Comparison of ENCODE assay signal across 19 cellular contexts in genomic region chr10:59985639-59986038, GRCh38.
DNase-seq lines count a peak whose midpoint lies in the region; ATAC-seq and TF ChIP-seq lines count a peak whose summit lies in the region.
"Had no signal": no experiment of that assay in that cellular context is flagged by ENCODE, and none has a peak within 500 bp of the region (broad histone marks: within the 10 kb centered on the region; RNA-seq: fewer than 3 reads in every experiment).

No MANE protein-coding gene starts in this region.

- no peak for TF ChIP-seq CTCF in mammary epithelial cell (conservative IDR thresholded peaks at IDR 0.05 in 1 of 2, IDR thresholded peaks at IDR 0.05 in 1 of 2; ENCODE audit: extremely low read depth in 1 of 2, insufficient read depth in 1 of 2, low read depth in 1 of 2, low read length in 2 of 2)
- TF ChIP-seq CTCF in MCF 10A (IDR thresholded peaks at IDR 0.05; ENCODE audit: unreplicated experiment): no peak
- no peak for TF ChIP-seq CTCF in RWPE2 (IDR thresholded peaks at IDR 0.05; ENCODE audit: poor library complexity, severe bottlenecking)
- TF ChIP-seq CTCF in foreskin keratinocyte (conservative IDR thresholded peaks at IDR 0.05): no peak
- TF ChIP-seq CTCF in heart right ventricle (IDR thresholded peaks at IDR 0.05): no peak

- peak overlapping the region; percentile 75 for H2AFZ ChIP-seq in mammary epithelial cell (ENCODE audit: low read depth, low read length)

- H3K9ac ChIP-seq in mammary epithelial cell (ENCODE audit: insufficient read depth, low read length): no peak overlapping the region
- H3K9ac ChIP-seq: BLaER1 had no signal

- no peaks in the 10 kb centered on the region for H3K27me3 Mint-ChIP-seq in MCF 10A (ENCODE audit: insufficient read depth, unreplicated experiment)

- H3K9me3 ChIP-seq in mammary epithelial cell (replicated peaks; ENCODE audit: insufficient read depth, low read length): no peaks in the 10 kb centered on the region
- H3K9me3 ChIP-seq in RWPE2 (ENCODE audit: severe bottlenecking): no peaks in the 10 kb centered on the region
- H3K9me3 ChIP-seq in heart right ventricle: peaks cover 0 to 11% (median 4%) of the 10 kb centered on the region in 11 donors
- H3K9me3 ChIP-seq: BE2C, BLaER1 had no signal

- POLR2A ChIA-PET in MCF 10A (lab: Yijun Ruan, JAX): interaction anchor here (0.7 kb wide), 1 partner anchor 1812 kb away, joined by 3 read pairs; no protein-coding TSS in a partner anchor

- no peaks in the 10 kb centered on the region for H3K36me3 Mint-ChIP-seq in MCF 10A (ENCODE audit: insufficient read depth, unreplicated experiment)
- H3K36me3 Mint-ChIP-seq: CD14-positive monocyte; CD8-positive, alpha-beta T cell had no signal

- H4K20me1 ChIP-seq in mammary epithelial cell (ENCODE audit: insufficient read depth, low read length): no peaks in the 10 kb centered on the region
- H4K20me1 ChIP-seq: BLaER1 had no signal

- no peaks in the 10 kb centered on the region for H3K4me1 Mint-ChIP-seq in MCF 10A (ENCODE audit: insufficient read depth, unreplicated experiment)
- H3K4me1 Mint-ChIP-seq: CD14-positive monocyte had no signal

- dilution Hi-C loops in mammary epithelial cell (cut with HindIII; ENCODE audit: low sequenced_read_pairs): no loop called here

- H3K27ac ChIP-seq in mammary epithelial cell (ENCODE audit: insufficient read depth, low read depth, low read length): peak overlapping the region; percentile 0
- H3K27ac ChIP-seq in RWPE2 (ENCODE audit: poor library complexity, severe bottlenecking): no peak overlapping the region
- H3K27ac ChIP-seq in foreskin keratinocyte: peak overlapping the region; percentile 33
- no peak overlapping the region for H3K27ac ChIP-seq in heart right ventricle
- H3K27ac ChIP-seq: BLaER1 had no signal

- H3K27me3 ChIP-seq in mammary epithelial cell (ENCODE audit: insufficient read depth, low read length): no peaks in the 10 kb centered on the region
- no peaks in the 10 kb centered on the region for H3K27me3 ChIP-seq in RWPE2 (ENCODE audit: insufficient read depth, poor library complexity, severe bottlenecking)
- no peaks in the 10 kb centered on the region for H3K27me3 ChIP-seq in foreskin keratinocyte
- no peaks in the 10 kb centered on the region for H3K27me3 ChIP-seq in heart right ventricle
- H3K27me3 ChIP-seq: BE2C, BLaER1 had no signal

- H3K27ac Mint-ChIP-seq in MCF 10A (ENCODE audit: low read depth, unreplicated experiment): no peak overlapping the region
- H3K27ac Mint-ChIP-seq: CD4-positive, alpha-beta T cell; CD8-positive, alpha-beta T cell had no signal

- no peak overlapping the region for H3K4me3 Mint-ChIP-seq in MCF 10A (ENCODE audit: unreplicated experiment)
- H3K4me3 Mint-ChIP-seq: CD14-positive monocyte; CD4-positive, alpha-beta T cell; CD8-positive, alpha-beta T cell had no signal

- BruUV-seq in mammary epithelial cell (replicated peaks; lab: Mats Ljungman, UMichigan) (no TSS peak), MCF 10A (replicated peaks; lab: Mats Ljungman, UMichigan) (no TSS peak)

- H3K36me3 ChIP-seq in mammary epithelial cell (ENCODE audit: insufficient read depth, low read length): no peaks in the 10 kb centered on the region
- H3K36me3 ChIP-seq in RWPE2 (ENCODE audit: low read depth): no peaks in the 10 kb centered on the region
- H3K36me3 ChIP-seq in heart right ventricle: no peaks in the 10 kb centered on the region
- H3K36me3 ChIP-seq: BE2C, BLaER1 had no signal

- DNase-seq in mammary epithelial cell: no peak
- no peak for DNase-seq in MCF 10A (ENCODE audit: unreplicated experiment)
- DNase-seq in RWPE2 (ENCODE audit: low spot score): no peak
- DNase-seq in foreskin keratinocyte: peak in 1 of 2 donors; percentile 56
- no peak for DNase-seq in activated CD8-positive, alpha-beta memory T cell treated with anti-CD3 and anti-CD28 coated beads for 24 hours
- no peak for DNase-seq in heart right ventricle
- DNase-seq: 8988T; ACHN; BE2C; C1 segment of cervical spinal cord; Caco-2; Calu3; CD4-positive, alpha-beta T cell; CD8-positive, alpha-beta T cell; DMS79 treated with DMSO at 0.1 percent for 48 hours; GF-D8 had no signal

- H3K4me3 ChIP-seq in mammary epithelial cell (replicated peaks in 1 of 3; ENCODE audit: insufficient read depth in 1 of 3, low read depth in 2 of 3, low read length in 3 of 3) (no peak overlapping the region), RWPE2 (ENCODE audit: severe bottlenecking) (no peak overlapping the region), heart right ventricle (no peak overlapping the region)
- H3K4me3 ChIP-seq: BLaER1 had no signal

- intact Hi-C loops in mammary epithelial cell (cut with micrococcal nuclease) (no loop called here), MCF 10A (cut with micrococcal nuclease) (no loop called here), heart right ventricle (cut with DNase I) (no loop called here)

- no peaks in the 10 kb centered on the region for H3K79me2 ChIP-seq in mammary epithelial cell (ENCODE audit: insufficient read depth, low read length)

- no peaks in the 10 kb centered on the region for H3K9me3 Mint-ChIP-seq in MCF 10A (ENCODE audit: unreplicated experiment)
- H3K9me3 Mint-ChIP-seq: CD4-positive, alpha-beta T cell; CD8-positive, alpha-beta T cell had no signal

- in situ Hi-C loops in mammary epithelial cell (cut with MboI; ENCODE audit: low sequenced_read_pairs in 2 of 2): no loop called here

- peak overlapping the region; percentile 0 for H3K4me2 ChIP-seq in mammary epithelial cell (ENCODE audit: insufficient read depth, low read depth, low read length)
- H3K4me2 ChIP-seq: BLaER1 had no signal

- CTCF ChIA-PET in mammary epithelial cell (lab: Charles Lee; ENCODE audit: low non-redundant PET) (no interaction called here), MCF 10A (lab: Yijun Ruan, JAX) (interaction anchor here (0.6 to 0.8 kb wide), 3 partner anchors 77 to 770 kb away, joined by 3 read pairs; no protein-coding TSS in a partner anchor)

- H3K4me1 ChIP-seq in mammary epithelial cell (ENCODE audit: insufficient read depth, low read length) (peaks cover 9% of the 10 kb centered on the region), RWPE2 (ENCODE audit: insufficient read depth, poor library complexity, severe bottlenecking) (peaks cover 10% of the 10 kb centered on the region), foreskin keratinocyte (peaks cover 24% of the 10 kb centered on the region), heart right ventricle (no peaks in the 10 kb centered on the region)
- H3K4me1 ChIP-seq: BE2C, BLaER1 had no signal

- ATAC-seq in RWPE2 (ENCODE audit: low read depth) (peak; percentile 36; the same call in 1 of the 3 replicates), foreskin keratinocyte (peak; percentile 81), GM21526 (IDR thresholded peaks at IDR 0.05; ENCODE audit: low FRiP score, unreplicated experiment) (no peak), heart right ventricle (no peak)
- ATAC-seq: CD8-positive, alpha-beta T cell had no signal

Comparison
In these comparisons a context has a peak if more than half of its experiments do, and no peak if none do; other contexts are left out.
1. H3K27ac ChIP-seq: peak in mammary epithelial cell (single experiment) and foreskin keratinocyte (single experiment); none in RWPE2 (single experiment) and heart right ventricle (0 of 10).
2. ATAC-seq: peak in RWPE2 (single experiment) and foreskin keratinocyte (single experiment); none in GM21526 (single experiment) and heart right ventricle (0 of 8).